8 cellular contexts compared by ENCODE assay signal in genomic region chr2:160407393-160408204, GRCh38.
A peak's percentile ranks its signal among the peaks of the same experiment; 100 is the strongest.
DNase-seq lines count a peak whose midpoint lies in the region; ATAC-seq and TF ChIP-seq lines count a peak whose summit lies in the region.

No MANE protein-coding gene starts in this region.

- peak overlapping the region; percentile 84 for H3K4me3 Mint-ChIP-seq in memory B cell

- peak overlapping the region; percentile 92 for H3K27ac Mint-ChIP-seq in memory B cell

- CTCF ChIA-PET in HEK293T (lab: Yijun Ruan, JAX): interaction anchor here (0.8 kb wide), 1 partner anchor 1666 kb away, joined by 3 read pairs; no protein-coding TSS in a partner anchor

- no peaks in the 10 kb centered on the region for H3K27me3 Mint-ChIP-seq in memory B cell

- H3K36me3 Mint-ChIP-seq in memory B cell: no peaks in the 10 kb centered on the region

- peaks cover 21% of the 10 kb centered on the region for H3K4me1 ChIP-seq in ectodermal cell (ENCODE audit: control insufficient read depth, insufficient read depth, low read length)

- in situ Hi-C loops in GM13977 (cut with MboI; ENCODE audit: low pct_unique_long_range_greater_than_20kb, low sequenced_read_pairs, unreplicated experiment): no loop called here

- ATAC-seq in memory B cell (ENCODE audit: low read depth): peak; percentile 64

- H3K36me3 ChIP-seq in ectodermal cell (ENCODE audit: control insufficient read depth, insufficient read depth, low read length): no peaks in the 10 kb centered on the region

- POLR2A ChIA-PET in HEK293T (lab: Yijun Ruan, JAX): interaction anchor here (0.6 kb wide), 1 partner anchor 8 kb away, joined by 3 read pairs; no protein-coding TSS in a partner anchor

- H3K4me1 Mint-ChIP-seq in memory B cell: peaks cover 53% of the 10 kb centered on the region

- H3K27ac ChIP-seq in ectodermal cell (ENCODE audit: insufficient read depth, low read depth, low read length, poor library complexity, severe bottlenecking): peak overlapping the region; percentile 79

- H3K9me3 ChIP-seq in ectodermal cell (ENCODE audit: control insufficient read depth, low read length): no peaks in the 10 kb centered on the region

- no peaks in the 10 kb centered on the region for H3K9me3 Mint-ChIP-seq in memory B cell

- peaks cover 28% of the 10 kb centered on the region for H3K27me3 ChIP-seq in ectodermal cell (ENCODE audit: control insufficient read depth, insufficient read depth, low read length, poor library complexity, severe bottlenecking)

- WGBS in ectodermal cell, 2 experiments: 0% methylated on average over 121 of the region's 121 CpGs

- DNase-seq in GM13977 (ENCODE audit: low spot score) (peak; percentile 55), HEK293T (ENCODE audit: extremely low spot score) (peak; percentile 60), NAMALWA (ENCODE audit: low spot score) (peak; percentile 70), memory B cell (ENCODE audit: low spot score in 2 of 2) (peak; percentile 66 to 79), SHP77 treated with DMSO at 0.1 percent for 48 hours (lab: John Stamatoyannopoulos, UW) (no peak)
- DNase-seq in activated CD4-positive, alpha-beta T cell treated with anti-CD3 and anti-CD28 coated beads, Interleukin-2, amount 50 U/mL, for 4 hours: peak; percentile 41 to 48
- peak; percentile 62 for DNase-seq in stimulated activated CD8-positive, alpha-beta memory T cell treated with anti-CD3 and anti-CD28 coated beads, Interleukin-4, amount 100 ng/mL, for 48 hours

- H3K4me3 ChIP-seq in ectodermal cell (ENCODE audit: insufficient read depth, low read depth, low read length): peak overlapping the region; percentile 70

- no peak for TF ChIP-seq CTCF in GM13977 (IDR thresholded peaks at IDR 0.05; ENCODE audit: extremely low read depth, insufficient read depth, missing control alignments)

TF ChIP-seq in HEK293T, 16 proteins besides CTCF, POLR2A, EP300 and RAD21:
- TF ChIP-seq, protein P1, sequence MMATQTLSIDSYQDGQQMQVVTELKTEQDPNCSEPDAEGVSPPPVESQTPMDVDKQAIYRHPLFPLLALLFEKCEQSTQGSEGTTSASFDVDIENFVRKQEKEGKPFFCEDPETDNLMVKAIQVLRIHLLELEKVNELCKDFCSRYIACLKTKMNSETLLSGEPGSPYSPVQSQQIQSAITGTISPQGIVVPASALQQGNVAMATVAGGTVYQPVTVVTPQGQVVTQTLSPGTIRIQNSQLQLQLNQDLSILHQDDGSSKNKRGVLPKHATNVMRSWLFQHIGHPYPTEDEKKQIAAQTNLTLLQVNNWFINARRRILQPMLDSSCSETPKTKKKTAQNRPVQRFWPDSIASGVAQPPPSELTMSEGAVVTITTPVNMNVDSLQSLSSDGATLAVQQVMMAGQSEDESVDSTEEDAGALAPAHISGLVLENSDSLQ (IDR thresholded peaks at IDR 0.05): no peak
- TF ChIP-seq SUZ12 (IDR thresholded peaks at IDR 0.05): no peak
- no peak for TF ChIP-seq ZNF384 (IDR thresholded peaks at IDR 0.05)
- no peak for TF ChIP-seq FOXM1 (IDR thresholded peaks at IDR 0.05; ENCODE audit: borderline replicate concordance)
- no peak for TF ChIP-seq ARNT (IDR thresholded peaks at IDR 0.05)
- TF ChIP-seq ELF4 (IDR thresholded peaks at IDR 0.05): no peak
- no peak for TF ChIP-seq FOXA1 (IDR thresholded peaks at IDR 0.05)
- TF ChIP-seq TARDBP (IDR thresholded peaks at IDR 0.05): no peak
- no peak for TF ChIP-seq FOXK2 (IDR thresholded peaks at IDR 0.05)
- no peak for TF ChIP-seq L3MBTL2 (conservative IDR thresholded peaks at IDR 0.05)
- TF ChIP-seq NFRKB (IDR thresholded peaks at IDR 0.05): no peak
- no peak for TF ChIP-seq BHLHE40 (IDR thresholded peaks at IDR 0.05; ENCODE audit: borderline replicate concordance)
- TF ChIP-seq SP1 (IDR thresholded peaks at IDR 0.05): no peak
- TF ChIP-seq LEF1 (IDR thresholded peaks at IDR 0.05; ENCODE audit: borderline replicate concordance): no peak
- TF ChIP-seq CTBP1 (IDR thresholded peaks at IDR 0.05; ENCODE audit: borderline replicate concordance): no peak
- TF ChIP-seq HDGF (IDR thresholded peaks at IDR 0.05; ENCODE audit: borderline replicate concordance): no peak
